In the genomic region with DNA sequence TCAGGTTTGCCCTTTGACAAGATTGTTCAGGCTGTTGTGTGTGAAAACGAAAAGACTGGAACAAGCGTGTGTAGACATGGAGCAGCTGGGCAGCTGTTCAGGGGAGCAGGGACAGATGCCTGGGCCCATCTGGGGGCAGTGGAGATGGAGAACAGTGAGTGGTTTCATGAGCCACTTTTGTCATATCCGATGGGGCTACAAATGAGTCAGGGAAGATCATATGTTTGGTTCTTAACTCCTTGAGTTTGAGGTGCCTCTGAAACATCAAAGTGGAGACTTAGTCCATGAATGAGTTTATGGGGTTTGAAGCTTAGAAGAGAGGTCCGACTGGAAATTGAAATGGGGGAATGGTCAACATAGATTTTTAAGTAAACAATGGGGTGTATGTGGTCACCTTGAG, we compare ENCODE assay signal across 28 cellular contexts. TPM values are rescaled to one million over a fixed set of nuclear protein-coding genes. Genes with fewer than 3 reads are reported as not detected.
"Had no signal": no experiment of that assay in that cellular context is flagged by ENCODE, and none has a peak within 500 bp of the region (broad histone marks: within the 10 kb centered on the region; RNA-seq: fewer than 3 reads in every experiment).

No MANE protein-coding gene starts in this region.

- ATAC-seq: activated CD8-positive, alpha-beta T cell treated with anti-CD3 and anti-CD28 coated beads, Interleukin-2, amount 10 ng/mL, durations not matched to agents 7 days and 5 days; activated T-cell treated with anti-CD3 and anti-CD28 coated beads, Interleukin-2, amount 50 U/mL, for 4 hours; body of pancreas had no signal

- H3K9me3 Mint-ChIP-seq: activated naive CD4-positive, alpha-beta T cell treated with anti-CD3 and anti-CD28 coated beads, Interleukin-2, amount 50 U/mL, for 24 hours; activated T-cell treated with anti-CD3 and anti-CD28 coated beads, Interleukin-2, amount 50 U/mL, for 4 hours had no signal

- H3K4me3 Mint-ChIP-seq: activated CD4-positive, alpha-beta T cell treated with anti-CD3 and anti-CD28 coated beads, Interleukin-2, amount 10 ng/mL, durations not matched to agents 24 days and 14 days; activated CD8-positive, alpha-beta T cell treated with anti-CD3 and anti-CD28 coated beads, Interleukin-2, amount 10 ng/mL, durations not matched to agents 7 days and 5 days; activated naive CD4-positive, alpha-beta T cell treated with anti-CD3 and anti-CD28 coated beads, Interleukin-2, amount 50 U/mL, for 24 hours; activated T-cell treated with anti-CD3 and anti-CD28 coated beads, Interleukin-2, amount 50 U/mL, for 4 hours had no signal

- H3K4me1 Mint-ChIP-seq: activated CD4-positive, alpha-beta T cell treated with anti-CD3 and anti-CD28 coated beads, Interleukin-2, amount 10 ng/mL, durations not matched to agents 24 days and 14 days; activated naive CD4-positive, alpha-beta T cell treated with anti-CD3 and anti-CD28 coated beads, Interleukin-2, amount 50 U/mL, for 24 hours had no signal

- H3K27ac Mint-ChIP-seq: activated CD4-positive, alpha-beta T cell treated with anti-CD3 and anti-CD28 coated beads, Interleukin-2, amount 10 ng/mL, durations not matched to agents 24 days and 14 days; activated CD8-positive, alpha-beta T cell treated with anti-CD3 and anti-CD28 coated beads, Interleukin-2, amount 10 ng/mL, durations not matched to agents 7 days and 5 days; activated naive CD4-positive, alpha-beta T cell treated with anti-CD3 and anti-CD28 coated beads, Interleukin-2, amount 50 U/mL, for 24 hours had no signal

- DNase-seq: activated CD4-positive, alpha-beta T cell treated with anti-CD3 and anti-CD28 coated beads for 1 hour; activated CD4-positive, alpha-beta T cell treated with anti-CD3 and anti-CD28 coated beads, Interleukin-2, amount 10 ng/mL, durations not matched to agents 24 days and 14 days; activated CD4-positive, alpha-beta T cell treated with anti-CD3 and anti-CD28 coated beads, Interleukin-2, amount 50 U/mL, for 48 hours; activated CD4-positive, CD25-positive, alpha-beta regulatory T cell; activated CD8-positive, alpha-beta T cell treated with anti-CD3 and anti-CD28 coated beads, Interleukin-2, amount 10 ng/mL, durations not matched to agents 7 days and 5 days; activated effector memory CD4-positive, alpha-beta T cell treated with anti-CD3 and anti-CD28 coated beads, Interleukin-2, amount 50 U/mL, for 16 hours; activated naive CD4-positive, alpha-beta T cell; activated T-cell treated with anti-CD3 and anti-CD28 coated beads, Interleukin-2, amount 50 U/mL, for 4 hours; body of pancreas; cerebellar nuclear complex; MM.1S; MV-4-11; NCI-H1092; NCI-H1436 treated with DMSO at 0.1 percent for 48 hours; NCI-H1694 treated with DMSO at 0.1 percent for 48 hours; NCI-H2029; NCI-H345; NCI-H526; NCI-H748 treated with DMSO at 0.1 percent for 48 hours; PC-9; Right ventricle myocardium superior; SW 1271; T-helper 1 cell; T-helper 2 cell; T-helper 9 cell; WERI-Rb-1 had no signal

- H3K27me3 Mint-ChIP-seq: activated naive CD4-positive, alpha-beta T cell treated with anti-CD3 and anti-CD28 coated beads, Interleukin-2, amount 50 U/mL, for 24 hours had no signal

RNA-seq across cellular contexts. Expression of gene PLB1, which starts 9.3 kb away (rescaled TPM):
- total RNA-seq: OCI-LY7 had no signal
